In the genomic region with DNA sequence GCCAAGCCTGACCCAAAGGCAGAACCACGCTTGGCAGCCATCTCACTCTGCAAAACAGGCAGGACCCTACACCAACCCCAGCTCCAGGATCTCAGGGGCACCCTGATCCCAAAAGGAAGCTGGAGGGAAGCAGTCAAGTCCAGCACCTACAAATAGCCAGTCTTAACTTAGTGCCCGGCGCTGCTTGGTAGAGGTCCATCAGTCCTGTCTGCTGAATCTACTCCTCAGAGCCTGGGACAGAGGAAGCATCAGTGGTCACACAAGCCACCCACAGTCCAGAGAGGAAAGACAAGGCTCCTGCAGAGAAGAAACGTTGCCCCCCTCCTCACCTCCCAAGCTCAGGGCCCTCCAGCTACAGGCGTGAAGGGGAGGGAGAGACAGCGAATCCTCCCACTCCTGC, we compare ENCODE assay signal across 8 cellular contexts. TPM values are rescaled to one million over a fixed set of nuclear protein-coding genes. Genes with fewer than 3 reads are reported as not detected.
DNase-seq lines count a peak whose midpoint lies in the region; ATAC-seq and TF ChIP-seq lines count a peak whose summit lies in the region.

No MANE protein-coding gene starts in this region.

- H3K4me3 ChIP-seq in mucosa of rectum (ENCODE audit: low read length in 2 of 2) (peak overlapping the region; percentile 63 to 76), vagina (peak overlapping the region; percentile 69 to 94)

- intact Hi-C loops in activated naive CD4-positive, alpha-beta T cell treated with anti-CD3 and anti-CD28 coated beads for 36 hours (cut with micrococcal nuclease) = loop anchor here (2.0 kb wide), 1 partner anchor 27 kb away; a partner anchor contains a TSS
- intact Hi-C loops in vagina (cut with DNase I) = loop anchor here (2.0 kb wide), 1 partner anchor 35 kb away; no protein-coding TSS in a partner anchor

- H3K27ac Mint-ChIP-seq in activated naive CD4-positive, alpha-beta T cell treated with anti-CD3 and anti-CD28 coated beads for 36 hours = peak overlapping the region; percentile 87
- peak overlapping the region; percentile 95 to 98 for H3K27ac Mint-ChIP-seq in effector memory CD8-positive, alpha-beta T cell

- no peak for DNase-seq in activated naive CD4-positive, alpha-beta T cell treated with anti-CD3 and anti-CD28 coated beads for 36 hours
- DNase-seq in activated naive CD4-positive, alpha-beta T cell treated with anti-CD3 and anti-CD28 coated beads, Interleukin-2, amount 50 U/mL, for 16 hours = no peak
- DNase-seq in effector memory CD8-positive, alpha-beta T cell = no peak
- DNase-seq in vagina (ENCODE audit: extremely low spot score in 2 of 2) (no peak), HUDEP-2 (lab: John Stamatoyannopoulos, UW; ENCODE audit: unreplicated experiment in 76 of 76) (no peak)

- H3K36me3 ChIP-seq in mucosa of rectum (ENCODE audit: control insufficient read depth in 2 of 2, insufficient read depth in 2 of 2, low read length in 2 of 2) = no peaks in the 10 kb centered on the region
- no peaks in the 10 kb centered on the region for H3K36me3 ChIP-seq in vagina

- no peak for TF ChIP-seq POLR2A in vagina (IDR thresholded peaks at IDR 0.05)

- CTCF ChIA-PET in activated naive CD4-positive, alpha-beta T cell treated with anti-CD3 and anti-CD28 coated beads for 36 hours (lab: Charles Lee) = interaction anchor here (1.2 to 15.7 kb wide), 6 partner anchors 13 to 66 kb away, joined by 3 to 637 read pairs (median 58); a partner anchor contains a TSS

- H3K4me1 Mint-ChIP-seq in activated naive CD4-positive, alpha-beta T cell treated with anti-CD3 and anti-CD28 coated beads for 36 hours (ENCODE audit: low read depth) = peaks cover 58% of the 10 kb centered on the region
- peaks cover 50 to 55% of the 10 kb centered on the region in 2 donors for H3K4me1 Mint-ChIP-seq in effector memory CD8-positive, alpha-beta T cell (ENCODE audit: low read depth in 2 of 2)

- H3K9me3 ChIP-seq in mucosa of rectum (ENCODE audit: control insufficient read depth in 2 of 2, low read length in 2 of 2) (no peaks in the 10 kb centered on the region), vagina (no peaks in the 10 kb centered on the region)

- H3K4me1 ChIP-seq in mucosa of rectum (ENCODE audit: control insufficient read depth in 2 of 2, insufficient read depth in 2 of 2, low read length in 2 of 2) = peaks cover 30 to 50% of the 10 kb centered on the region in 2 donors
- H3K4me1 ChIP-seq in vagina = peaks cover 65% of the 10 kb centered on the region

- H3K9me3 Mint-ChIP-seq in activated naive CD4-positive, alpha-beta T cell treated with anti-CD3 and anti-CD28 coated beads for 36 hours = no peaks in the 10 kb centered on the region
- no peaks in the 10 kb centered on the region for H3K9me3 Mint-ChIP-seq in effector memory CD8-positive, alpha-beta T cell

- H3K27ac ChIP-seq in mucosa of rectum (ENCODE audit: low read depth in 2 of 2, low read length in 2 of 2) = peak overlapping the region; percentile 54 to 75
- H3K27ac ChIP-seq in vagina = peak overlapping the region; percentile 86

- no peak for TF ChIP-seq CTCF in vagina (IDR thresholded peaks at IDR 0.05)

- H3K27me3 ChIP-seq in mucosa of rectum (ENCODE audit: control insufficient read depth in 2 of 2, insufficient read depth in 2 of 2, low read length in 2 of 2) = no peaks in the 10 kb centered on the region
- H3K27me3 ChIP-seq in vagina = no peaks in the 10 kb centered on the region

- no peaks in the 10 kb centered on the region for H3K27me3 Mint-ChIP-seq in activated naive CD4-positive, alpha-beta T cell treated with anti-CD3 and anti-CD28 coated beads for 36 hours (ENCODE audit: low read depth)
- H3K27me3 Mint-ChIP-seq in effector memory CD8-positive, alpha-beta T cell = no peaks in the 10 kb centered on the region

- ATAC-seq in effector memory CD8-positive, alpha-beta T cell (replicated peaks) = no peak
- ATAC-seq in HG03521 (IDR thresholded peaks at IDR 0.05; ENCODE audit: unreplicated experiment) (no peak), GM21423 (IDR thresholded peaks at IDR 0.05; ENCODE audit: unreplicated experiment) (no peak)

- peak overlapping the region; percentile 56 to 92 for H3K9ac ChIP-seq in mucosa of rectum (ENCODE audit: low read depth in 1 of 2, low read length in 2 of 2)

- H3K4me3 Mint-ChIP-seq in activated naive CD4-positive, alpha-beta T cell treated with anti-CD3 and anti-CD28 coated beads for 36 hours = peak overlapping the region; percentile 89
- peak overlapping the region; percentile 97 to 99 for H3K4me3 Mint-ChIP-seq in effector memory CD8-positive, alpha-beta T cell

- peaks cover 9% of the 10 kb centered on the region for H3K36me3 Mint-ChIP-seq in activated naive CD4-positive, alpha-beta T cell treated with anti-CD3 and anti-CD28 coated beads for 36 hours (ENCODE audit: low read depth)
- H3K36me3 Mint-ChIP-seq in effector memory CD8-positive, alpha-beta T cell (ENCODE audit: insufficient read depth) = peaks cover 28% of the 10 kb centered on the region

RNA-seq across cellular contexts. Expression of a gene that starts 1.4 kb away (rescaled TPM):
- 100 to 1,000 TPM; 109 to 112 TPM for total RNA-seq in activated naive CD4-positive, alpha-beta T cell treated with anti-CD3 and anti-CD28 coated beads for 36 hours
- total RNA-seq in vagina = 95.3 TPM

RNA-seq across cellular contexts. Expression of a gene that starts 27.6 kb away (rescaled TPM):
- 1,000 to 10,000 TPM; 1,318 to 2,532 TPM for total RNA-seq in activated naive CD4-positive, alpha-beta T cell treated with anti-CD3 and anti-CD28 coated beads for 36 hours
- under 0.01 TPM for total RNA-seq in vagina

RNA-seq across cellular contexts. Expression of a gene that starts 29.0 kb away (rescaled TPM):
- total RNA-seq in activated naive CD4-positive, alpha-beta T cell treated with anti-CD3 and anti-CD28 coated beads for 36 hours = 1,000 to 10,000 TPM in 1 of 2 experiments, 100 to 1,000 TPM in 1; 685 to 1,294 TPM
- under 0.01 TPM for total RNA-seq in vagina

RNA-seq across cellular contexts. Expression of a gene that starts 38.0 kb away (rescaled TPM):
- total RNA-seq in activated naive CD4-positive, alpha-beta T cell treated with anti-CD3 and anti-CD28 coated beads for 36 hours = 1 to 10 TPM; 2.0 to 3.7 TPM
- not detected for total RNA-seq in vagina

Comparison
In these comparisons a context has a peak if more than half of its experiments do, and no peak if none do; other contexts are left out.
1. RNA of a gene that starts 27.6 kb away (total RNA-seq): 1,318 to 2,532 TPM in activated naive CD4-positive, alpha-beta T cell treated with anti-CD3 and anti-CD28 coated beads for 36 hours; under 0.01 TPM in vagina (single experiment); every median in the first group is over 1,000 times any median in the second.
2. RNA of a gene that starts 29.0 kb away (total RNA-seq): 685 to 1,294 TPM in activated naive CD4-positive, alpha-beta T cell treated with anti-CD3 and anti-CD28 coated beads for 36 hours; under 0.01 TPM in vagina (single experiment); every median in the first group is over 100 times any median in the second.